In genomic region chr14:24114536-24115450, GRCh38 we compare ENCODE assay signal across 1 cellular context.
TF ChIP-seq lines count a peak whose summit lies in the region.

TSS of gene DCAF11 (plus strand) at chr14:24114777. CDS start at chr14:24115595, 818 bp downstream.
TSS of gene NRL (minus strand) at chr14:24114949. CDS start at chr14:24082848, 32,101 bp downstream.

TF ChIP-seq in HepG2, 621 proteins besides CTCF, POLR2A, EP300 and RAD21 (continued from another document and continues in another):
- TF ChIP-seq, protein P1, sequence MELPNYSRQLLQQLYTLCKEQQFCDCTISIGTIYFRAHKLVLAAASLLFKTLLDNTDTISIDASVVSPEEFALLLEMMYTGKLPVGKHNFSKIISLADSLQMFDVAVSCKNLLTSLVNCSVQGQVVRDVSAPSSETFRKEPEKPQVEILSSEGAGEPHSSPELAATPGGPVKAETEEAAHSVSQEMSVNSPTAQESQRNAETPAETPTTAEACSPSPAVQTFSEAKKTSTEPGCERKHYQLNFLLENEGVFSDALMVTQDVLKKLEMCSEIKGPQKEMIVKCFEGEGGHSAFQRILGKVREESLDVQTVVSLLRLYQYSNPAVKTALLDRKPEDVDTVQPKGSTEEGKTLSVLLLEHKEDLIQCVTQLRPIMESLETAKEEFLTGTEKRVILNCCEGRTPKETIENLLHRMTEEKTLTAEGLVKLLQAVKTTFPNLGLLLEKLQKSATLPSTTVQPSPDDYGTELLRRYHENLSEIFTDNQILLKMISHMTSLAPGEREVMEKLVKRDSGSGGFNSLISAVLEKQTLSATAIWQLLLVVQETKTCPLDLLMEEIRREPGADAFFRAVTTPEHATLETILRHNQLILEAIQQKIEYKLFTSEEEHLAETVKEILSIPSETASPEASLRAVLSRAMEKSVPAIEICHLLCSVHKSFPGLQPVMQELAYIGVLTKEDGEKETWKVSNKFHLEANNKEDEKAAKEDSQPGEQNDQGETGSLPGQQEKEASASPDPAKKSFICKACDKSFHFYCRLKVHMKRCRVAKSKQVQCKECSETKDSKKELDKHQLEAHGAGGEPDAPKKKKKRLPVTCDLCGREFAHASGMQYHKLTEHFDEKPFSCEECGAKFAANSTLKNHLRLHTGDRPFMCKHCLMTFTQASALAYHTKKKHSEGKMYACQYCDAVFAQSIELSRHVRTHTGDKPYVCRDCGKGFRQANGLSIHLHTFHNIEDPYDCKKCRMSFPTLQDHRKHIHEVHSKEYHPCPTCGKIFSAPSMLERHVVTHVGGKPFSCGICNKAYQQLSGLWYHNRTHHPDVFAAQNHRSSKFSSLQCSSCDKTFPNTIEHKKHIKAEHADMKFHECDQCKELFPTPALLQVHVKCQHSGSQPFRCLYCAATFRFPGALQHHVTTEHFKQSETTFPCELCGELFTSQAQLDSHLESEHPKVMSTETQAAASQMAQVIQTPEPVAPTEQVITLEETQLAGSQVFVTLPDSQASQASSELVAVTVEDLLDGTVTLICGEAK (IDR thresholded peaks at IDR 0.05), result no peak
- TF ChIP-seq, protein P1 (CRISPR knock-in tag; IDR thresholded peaks at IDR 0.05), result peak; percentile 87
- TF ChIP-seq, protein P2, sequence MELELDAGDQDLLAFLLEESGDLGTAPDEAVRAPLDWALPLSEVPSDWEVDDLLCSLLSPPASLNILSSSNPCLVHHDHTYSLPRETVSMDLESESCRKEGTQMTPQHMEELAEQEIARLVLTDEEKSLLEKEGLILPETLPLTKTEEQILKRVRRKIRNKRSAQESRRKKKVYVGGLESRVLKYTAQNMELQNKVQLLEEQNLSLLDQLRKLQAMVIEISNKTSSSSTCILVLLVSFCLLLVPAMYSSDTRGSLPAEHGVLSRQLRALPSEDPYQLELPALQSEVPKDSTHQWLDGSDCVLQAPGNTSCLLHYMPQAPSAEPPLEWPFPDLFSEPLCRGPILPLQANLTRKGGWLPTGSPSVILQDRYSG (CRISPR knock-in tag; IDR thresholded peaks at IDR 0.05), result peak; percentile 83
- TF ChIP-seq MAX (IDR thresholded peaks at IDR 0.05) (no peak), ZBTB38 (CRISPR knock-in tag; IDR thresholded peaks at IDR 0.05) (peak; percentile 95), ZNF205 (CRISPR knock-in tag; IDR thresholded peaks at IDR 0.05) (no peak; the same call in 1 of the 2 replicates), SMARCC2 (IDR thresholded peaks at IDR 0.05) (peak; percentile 81; the same call in 1 of the 2 replicates), NR2C2 (CRISPR knock-in tag; IDR thresholded peaks at IDR 0.05; ENCODE audit: borderline replicate concordance) (peak; percentile 91; the same call in 1 of the 2 replicates), HMG20A (CRISPR knock-in tag; IDR thresholded peaks at IDR 0.05; ENCODE audit: borderline replicate concordance) (no peak; the same call in 1 of the 2 replicates), ATF7-NPFF (CRISPR knock-in tag; IDR thresholded peaks at IDR 0.05; ENCODE audit: low read depth) (no peak; the same call in none of the 2 replicates), RFX3 (CRISPR knock-in tag; IDR thresholded peaks at IDR 0.05) (no peak), MTF1 (CRISPR knock-in tag; IDR thresholded peaks at IDR 0.05) (peak; percentile 42; the same call in 1 of the 2 replicates), ZNF33B (CRISPR knock-in tag; IDR thresholded peaks at IDR 0.05) (peak; percentile 98; the same call in 1 of the 2 replicates), MED8 (CRISPR knock-in tag; IDR thresholded peaks at IDR 0.05; ENCODE audit: insufficient replicate concordance) (peak; percentile 67), KDM6A (CRISPR knock-in tag; IDR thresholded peaks at IDR 0.05; ENCODE audit: low read depth) (no peak; the same call in 1 of the 2 replicates), SOX6 (IDR thresholded peaks at IDR 0.05) (no peak), SOX6 (CRISPR knock-in tag; IDR thresholded peaks at IDR 0.05) (peak; percentile 89), SP5 (CRISPR knock-in tag; IDR thresholded peaks at IDR 0.05; ENCODE audit: borderline replicate concordance, low read depth) (peak; percentile 99), ATF1 (CRISPR knock-in tag; IDR thresholded peaks at IDR 0.05) (no peak), ZFP36L2 (CRISPR knock-in tag; IDR thresholded peaks at IDR 0.05) (peak; percentile 57; the same call in 1 of the 2 replicates), PPARG (CRISPR knock-in tag; conservative IDR thresholded peaks at IDR 0.05) (0 out of 2 replicates have a peak, but pooled peaks have one; percentile 67), CCAR2 (optimal IDR thresholded peaks at IDR 0.05; ENCODE audit: low read depth, low read length) (peak; percentile 77), ZFP36 (IDR thresholded peaks at IDR 0.05; ENCODE audit: borderline replicate concordance, low read depth, low read length, partially characterized antibody) (no peak), FOXM1 (CRISPR knock-in tag; IDR thresholded peaks at IDR 0.05) (peak; percentile 75; the same call in 1 of the 2 replicates), RXRA (CRISPR knock-in tag; IDR thresholded peaks at IDR 0.05) (peak; percentile 92), SPEN (CRISPR knock-in tag; IDR thresholded peaks at IDR 0.05; ENCODE audit: low read depth) (peak; percentile 98), EEA1 (CRISPR knock-in tag; IDR thresholded peaks at IDR 0.05; ENCODE audit: borderline replicate concordance) (peak; percentile 99), ZNF431 (CRISPR knock-in tag; IDR thresholded peaks at IDR 0.05; ENCODE audit: borderline replicate concordance, low read depth) (no peak), ZNF563 (CRISPR knock-in tag; IDR thresholded peaks at IDR 0.05) (peak; percentile 96), ZKSCAN8 (CRISPR knock-in tag; IDR thresholded peaks at IDR 0.05; ENCODE audit: borderline replicate concordance) (peak; percentile 75; the same call in 1 of the 2 replicates), RFX5 (IDR thresholded peaks at IDR 0.05; ENCODE audit: low read depth, low read length) (peak; percentile 89), ZNF672 (CRISPR knock-in tag; IDR thresholded peaks at IDR 0.05) (no peak), ZSCAN20 (CRISPR knock-in tag; IDR thresholded peaks at IDR 0.05; ENCODE audit: borderline replicate concordance) (no peak), SMAD1 (CRISPR knock-in tag; IDR thresholded peaks at IDR 0.05; ENCODE audit: borderline replicate concordance, low read depth) (peak; percentile 98; the same call in 1 of the 2 replicates), ZNF577 (CRISPR knock-in tag; IDR thresholded peaks at IDR 0.05; ENCODE audit: borderline replicate concordance, low read depth) (no peak), ZFP62 (CRISPR knock-in tag; IDR thresholded peaks at IDR 0.05) (no peak), KLF11 (CRISPR knock-in tag; IDR thresholded peaks at IDR 0.05) (peak; percentile 59; the same call in 1 of the 2 replicates), ZNF143 (CRISPR knock-in tag; IDR thresholded peaks at IDR 0.05) (peak; percentile 53), MEF2D (CRISPR knock-in tag; IDR thresholded peaks at IDR 0.05) (peak; percentile 97), RCOR2 (CRISPR knock-in tag; IDR thresholded peaks at IDR 0.05) (peak; percentile 86), MNT (IDR thresholded peaks at IDR 0.05) (peak; percentile 99), MED13 (CRISPR knock-in tag; IDR thresholded peaks at IDR 0.05) (peak; percentile 96), ZNF83 (CRISPR knock-in tag; IDR thresholded peaks at IDR 0.05; ENCODE audit: borderline replicate concordance) (0 out of 2 replicates have a peak, but pooled peaks have one; percentile 86), NR1H2 (CRISPR knock-in tag; IDR thresholded peaks at IDR 0.05; ENCODE audit: borderline replicate concordance, low read depth) (0 out of 2 replicates have a peak, but pooled peaks have one; percentile 10), ARID2 (CRISPR knock-in tag; IDR thresholded peaks at IDR 0.05; ENCODE audit: borderline replicate concordance) (peak; percentile 99)
- TF ChIP-seq, protein P3, sequence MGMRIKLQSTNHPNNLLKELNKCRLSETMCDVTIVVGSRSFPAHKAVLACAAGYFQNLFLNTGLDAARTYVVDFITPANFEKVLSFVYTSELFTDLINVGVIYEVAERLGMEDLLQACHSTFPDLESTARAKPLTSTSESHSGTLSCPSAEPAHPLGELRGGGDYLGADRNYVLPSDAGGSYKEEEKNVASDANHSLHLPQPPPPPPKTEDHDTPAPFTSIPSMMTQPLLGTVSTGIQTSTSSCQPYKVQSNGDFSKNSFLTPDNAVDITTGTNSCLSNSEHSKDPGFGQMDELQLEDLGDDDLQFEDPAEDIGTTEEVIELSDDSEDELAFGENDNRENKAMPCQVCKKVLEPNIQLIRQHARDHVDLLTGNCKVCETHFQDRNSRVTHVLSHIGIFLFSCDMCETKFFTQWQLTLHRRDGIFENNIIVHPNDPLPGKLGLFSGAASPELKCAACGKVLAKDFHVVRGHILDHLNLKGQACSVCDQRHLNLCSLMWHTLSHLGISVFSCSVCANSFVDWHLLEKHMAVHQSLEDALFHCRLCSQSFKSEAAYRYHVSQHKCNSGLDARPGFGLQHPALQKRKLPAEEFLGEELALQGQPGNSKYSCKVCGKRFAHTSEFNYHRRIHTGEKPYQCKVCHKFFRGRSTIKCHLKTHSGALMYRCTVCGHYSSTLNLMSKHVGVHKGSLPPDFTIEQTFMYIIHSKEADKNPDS (CRISPR knock-in tag; IDR thresholded peaks at IDR 0.05), result no peak; the same call in 1 of the 2 replicates
- TF ChIP-seq, protein P4, sequence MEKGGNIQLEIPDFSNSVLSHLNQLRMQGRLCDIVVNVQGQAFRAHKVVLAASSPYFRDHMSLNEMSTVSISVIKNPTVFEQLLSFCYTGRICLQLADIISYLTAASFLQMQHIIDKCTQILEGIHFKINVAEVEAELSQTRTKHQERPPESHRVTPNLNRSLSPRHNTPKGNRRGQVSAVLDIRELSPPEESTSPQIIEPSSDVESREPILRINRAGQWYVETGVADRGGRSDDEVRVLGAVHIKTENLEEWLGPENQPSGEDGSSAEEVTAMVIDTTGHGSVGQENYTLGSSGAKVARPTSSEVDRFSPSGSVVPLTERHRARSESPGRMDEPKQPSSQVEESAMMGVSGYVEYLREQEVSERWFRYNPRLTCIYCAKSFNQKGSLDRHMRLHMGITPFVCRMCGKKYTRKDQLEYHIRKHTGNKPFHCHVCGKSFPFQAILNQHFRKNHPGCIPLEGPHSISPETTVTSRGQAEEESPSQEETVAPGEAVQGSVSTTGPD (CRISPR knock-in tag; IDR thresholded peaks at IDR 0.05), result no peak; the same call in 1 of the 2 replicates
- TF ChIP-seq, protein P5, sequence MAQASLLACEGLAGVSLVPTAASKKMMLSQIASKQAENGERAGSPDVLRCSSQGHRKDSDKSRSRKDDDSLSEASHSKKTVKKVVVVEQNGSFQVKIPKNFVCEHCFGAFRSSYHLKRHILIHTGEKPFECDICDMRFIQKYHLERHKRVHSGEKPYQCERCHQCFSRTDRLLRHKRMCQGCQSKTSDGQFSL (CRISPR knock-in tag; IDR thresholded peaks at IDR 0.05), result peak; percentile 87; the same call in 1 of the 2 replicates
- TF ChIP-seq, protein P6, sequence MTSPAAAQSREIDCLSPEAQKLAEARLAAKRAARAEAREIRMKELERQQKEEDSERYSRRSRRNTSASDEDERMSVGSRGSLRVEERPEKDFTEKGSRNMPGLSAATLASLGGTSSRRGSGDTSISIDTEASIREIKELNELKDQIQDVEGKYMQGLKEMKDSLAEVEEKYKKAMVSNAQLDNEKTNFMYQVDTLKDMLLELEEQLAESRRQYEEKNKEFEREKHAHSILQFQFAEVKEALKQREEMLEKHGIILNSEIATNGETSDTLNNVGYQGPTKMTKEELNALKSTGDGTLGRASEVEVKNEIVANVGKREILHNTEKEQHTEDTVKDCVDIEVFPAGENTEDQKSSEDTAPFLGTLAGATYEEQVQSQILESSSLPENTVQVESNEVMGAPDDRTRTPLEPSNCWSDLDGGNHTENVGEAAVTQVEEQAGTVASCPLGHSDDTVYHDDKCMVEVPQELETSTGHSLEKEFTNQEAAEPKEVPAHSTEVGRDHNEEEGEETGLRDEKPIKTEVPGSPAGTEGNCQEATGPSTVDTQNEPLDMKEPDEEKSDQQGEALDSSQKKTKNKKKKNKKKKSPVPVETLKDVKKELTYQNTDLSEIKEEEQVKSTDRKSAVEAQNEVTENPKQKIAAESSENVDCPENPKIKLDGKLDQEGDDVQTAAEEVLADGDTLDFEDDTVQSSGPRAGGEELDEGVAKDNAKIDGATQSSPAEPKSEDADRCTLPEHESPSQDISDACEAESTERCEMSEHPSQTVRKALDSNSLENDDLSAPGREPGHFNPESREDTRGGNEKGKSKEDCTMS (CRISPR knock-in tag; conservative IDR thresholded peaks at IDR 0.05), result no peak; the same call in 1 of the 2 replicates
